In the genomic region with DNA sequence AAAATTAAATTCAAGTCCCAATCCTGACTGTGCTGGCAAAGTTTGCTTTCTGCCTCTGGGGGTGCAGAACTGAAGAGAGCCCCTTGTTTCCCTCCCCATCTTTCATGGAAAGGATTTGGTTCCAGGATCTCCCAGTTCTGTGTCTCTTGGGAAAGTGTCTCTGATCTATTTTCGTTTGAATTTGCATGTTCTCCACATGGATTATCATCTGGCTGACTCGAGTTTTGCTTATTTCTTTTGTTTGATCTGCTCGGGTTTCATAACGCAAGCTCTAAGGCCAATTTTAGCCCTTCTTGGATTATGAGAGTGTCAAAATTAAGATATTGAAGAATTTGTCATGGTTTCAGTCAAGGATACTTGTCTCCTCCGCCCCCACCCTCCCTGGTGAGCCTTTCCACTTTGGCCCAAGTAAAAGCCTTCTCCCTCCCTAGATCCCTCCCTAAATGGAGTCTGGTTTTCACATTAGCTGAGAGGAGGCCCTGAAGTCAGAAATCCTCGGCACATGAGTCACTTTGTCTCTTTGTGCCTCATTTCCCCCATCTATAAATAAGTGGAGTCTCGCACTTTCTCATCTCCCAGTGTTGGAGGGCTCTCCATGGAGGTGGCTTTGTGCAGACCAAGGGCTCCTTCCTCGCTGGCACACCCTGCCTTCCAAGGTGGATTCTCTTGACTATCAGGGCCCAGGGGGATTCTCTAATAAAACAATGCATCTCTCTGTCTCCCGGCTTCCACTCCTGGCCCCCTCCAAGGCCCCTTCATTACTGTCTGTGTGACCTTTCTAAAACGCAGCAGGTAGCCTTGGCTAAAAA, we compare ENCODE assay signal across 17 cellular contexts. TPM values are rescaled to one million over a fixed set of nuclear protein-coding genes. Genes with fewer than 3 reads are reported as not detected.
DNase-seq lines count a peak whose midpoint lies in the region; ATAC-seq and TF ChIP-seq lines count a peak whose summit lies in the region.
"Had no signal": no experiment of that assay in that cellular context is flagged by ENCODE, and none has a peak within 500 bp of the region (broad histone marks: within the 10 kb centered on the region; RNA-seq: fewer than 3 reads in every experiment).

No MANE protein-coding gene starts in this region.

- WGBS in right cardiac atrium: 51% methylated on average over 10 of the region's 10 CpGs

- H3K36me3 ChIP-seq in ACC112 (ENCODE audit: insufficient read depth, low read length) (no peaks in the 10 kb centered on the region), GM23338 (ENCODE audit: insufficient read depth) (no peaks in the 10 kb centered on the region)
- H3K36me3 ChIP-seq: ovary had no signal

- DNase-seq in GM23338 (ENCODE audit: low spot score): no peak
- peak; percentile 10 for DNase-seq in amniotic epithelial cell (ENCODE audit: low read depth)
- DNase-seq in right cardiac atrium: no peak
- no peak for DNase-seq in GM19238 (ENCODE audit: insufficient read length, low spot score)
- no peak for DNase-seq in NCI-H524 treated with DMSO at 0.1 percent for 48 hours (lab: John Stamatoyannopoulos, UW)
- no peak for DNase-seq in activated CD8-positive, alpha-beta T cell treated with anti-CD3 and anti-CD28 coated beads, Interleukin-2, amount 10 ng/mL, durations not matched to agents 7 days and 5 days
- DNase-seq: activated CD4-positive, alpha-beta T cell treated with anti-CD3 and anti-CD28 coated beads, Interleukin-2, amount 10 ng/mL, durations not matched to agents 7 days and 5 days; amniotic stem cell; DMS 273 treated with DMSO at 0.1 percent for 48 hours; NCI-H1417; NCI-H345; ovary; stimulated activated CD4-positive, alpha-beta T cell treated with anti-CD3 and anti-CD28 coated beads, Interleukin-15, amount 100 ng/mL, for 24 hours had no signal

- no peak for ATAC-seq in GM23338
- peak; percentile 31 to 61 for ATAC-seq in right cardiac atrium
- no peak for ATAC-seq in HG03354 (IDR thresholded peaks at IDR 0.05; ENCODE audit: poor library complexity, severe bottlenecking, unreplicated experiment)
- no peak for ATAC-seq in activated CD8-positive, alpha-beta T cell treated with anti-CD3 and anti-CD28 coated beads, Interleukin-2, amount 10 ng/mL, durations not matched to agents 7 days and 5 days

- no peak overlapping the region for H3K4me2 ChIP-seq in GM23338

- no peaks in the 10 kb centered on the region for H4K20me1 ChIP-seq in GM23338 (replicated peaks; ENCODE audit: insufficient read depth)

- H3K9me3 ChIP-seq in right cardiac atrium (ENCODE audit: control insufficient read depth, low read length): no peaks in the 10 kb centered on the region
- H3K9me3 ChIP-seq: ovary had no signal

- H3K27ac ChIP-seq in ACC112 (ENCODE audit: low read depth, low read length) (peak overlapping the region; percentile 40; the same call in 1 of the 2 replicates), GM23338 (ENCODE audit: low read depth) (no peak overlapping the region), right cardiac atrium (ENCODE audit: low read length) (no peak overlapping the region)
- H3K27ac ChIP-seq: ovary had no signal

- no peak for TF ChIP-seq CTCF in GM23338 (conservative IDR thresholded peaks at IDR 0.05; ENCODE audit: low read depth in 2 of 2)

- no peaks in the 10 kb centered on the region for H3K27me3 ChIP-seq in ACC112 (ENCODE audit: insufficient read depth, low read length)
- no peaks in the 10 kb centered on the region for H3K27me3 ChIP-seq in GM23338 (ENCODE audit: insufficient read depth)
- H3K27me3 ChIP-seq in right cardiac atrium (ENCODE audit: control insufficient read depth, insufficient read depth): no peaks in the 10 kb centered on the region
- H3K27me3 ChIP-seq: ovary had no signal

- peaks cover 49% of the 10 kb centered on the region for H3K4me1 ChIP-seq in ACC112 (ENCODE audit: control insufficient read depth, insufficient read depth, low read length, unreplicated experiment)
- H3K4me1 ChIP-seq in GM23338 (ENCODE audit: insufficient read depth): no peaks in the 10 kb centered on the region
- peaks cover 7% of the 10 kb centered on the region for H3K4me1 ChIP-seq in right cardiac atrium (ENCODE audit: control insufficient read depth, insufficient read depth, low read length)

- POLR2A ChIA-PET in activated CD8-positive, alpha-beta T cell treated with anti-CD3 and anti-CD28 coated beads, Interleukin-2, amount 10 ng/mL, durations not matched to agents 7 days and 5 days (lab: Charles Lee): no interaction called here

- H3K27me3 Mint-ChIP-seq in GM23338 (ENCODE audit: insufficient read depth, low read depth, poor library complexity): peaks cover 4% of the 10 kb centered on the region
- H3K27me3 Mint-ChIP-seq in activated CD8-positive, alpha-beta T cell treated with anti-CD3 and anti-CD28 coated beads, Interleukin-2, amount 10 ng/mL, durations not matched to agents 7 days and 5 days (ENCODE audit: low read depth): peaks cover 22% of the 10 kb centered on the region

- H3F3A ChIP-seq in GM23338 (replicated peaks; ENCODE audit: low read depth): no peaks in the 10 kb centered on the region

- no peaks in the 10 kb centered on the region for H3K4me1 Mint-ChIP-seq in GM23338
- peaks cover 43% of the 10 kb centered on the region for H3K4me1 Mint-ChIP-seq in activated CD8-positive, alpha-beta T cell treated with anti-CD3 and anti-CD28 coated beads, Interleukin-2, amount 10 ng/mL, durations not matched to agents 7 days and 5 days (ENCODE audit: low read depth)
- H3K4me1 Mint-ChIP-seq: mesothelial cell of epicardium had no signal

- no peak overlapping the region; the same call in 1 of the 2 replicates for H3K4me3 ChIP-seq in ACC112 (ENCODE audit: low read depth, low read length)
- no peak overlapping the region for H3K4me3 ChIP-seq in GM23338
- no peak overlapping the region for H3K4me3 ChIP-seq in right cardiac atrium (ENCODE audit: low read length)
- H3K4me3 ChIP-seq: ovary had no signal

- no peaks in the 10 kb centered on the region for H3K9me2 ChIP-seq in GM23338 (ENCODE audit: insufficient read depth)

- H3K36me3 Mint-ChIP-seq in GM23338 (ENCODE audit: low read depth): no peaks in the 10 kb centered on the region
- H3K36me3 Mint-ChIP-seq in activated CD8-positive, alpha-beta T cell treated with anti-CD3 and anti-CD28 coated beads, Interleukin-2, amount 10 ng/mL, durations not matched to agents 7 days and 5 days (ENCODE audit: low read depth): peaks cover 21% of the 10 kb centered on the region
- H3K36me3 Mint-ChIP-seq: mesothelial cell of epicardium had no signal

- intact Hi-C loops in right cardiac atrium (cut with DNase I): no loop called here

- H3K27ac Mint-ChIP-seq in GM23338: no peak overlapping the region
- H3K27ac Mint-ChIP-seq in activated CD8-positive, alpha-beta T cell treated with anti-CD3 and anti-CD28 coated beads, Interleukin-2, amount 10 ng/mL, durations not matched to agents 7 days and 5 days: no peak overlapping the region
- H3K27ac Mint-ChIP-seq: activated CD4-positive, alpha-beta T cell treated with anti-CD3 and anti-CD28 coated beads, Interleukin-2, amount 10 ng/mL, durations not matched to agents 7 days and 5 days; mesothelial cell of epicardium; T-helper 2 cell treated with Interferon-gamma antibody and Interleukin-4, amounts not matched to agents 5 μg/mL and 100 μg/mL, for 36 hours had no signal

- H3K4me3 Mint-ChIP-seq in GM23338: no peak overlapping the region
- no peak overlapping the region for H3K4me3 Mint-ChIP-seq in activated CD8-positive, alpha-beta T cell treated with anti-CD3 and anti-CD28 coated beads, Interleukin-2, amount 10 ng/mL, durations not matched to agents 7 days and 5 days
- H3K4me3 Mint-ChIP-seq: activated CD4-positive, alpha-beta T cell treated with anti-CD3 and anti-CD28 coated beads, Interleukin-2, amount 10 ng/mL, durations not matched to agents 7 days and 5 days; mesothelial cell of epicardium; T-helper 2 cell treated with Interferon-gamma antibody and Interleukin-4, amounts not matched to agents 5 μg/mL and 100 μg/mL, for 36 hours had no signal

- CTCF ChIA-PET in activated CD8-positive, alpha-beta T cell treated with anti-CD3 and anti-CD28 coated beads, Interleukin-2, amount 10 ng/mL, durations not matched to agents 7 days and 5 days (lab: Charles Lee): interaction anchor here (1.8 to 3.6 kb wide), 2 partner anchors 113 to 114 kb away, joined by 5 to 13 read pairs; no protein-coding TSS in a partner anchor

- H3K79me2 ChIP-seq in ACC112 (ENCODE audit: control insufficient read depth, insufficient read depth, low read length, unreplicated experiment) (no peaks in the 10 kb centered on the region), GM23338 (replicated peaks; ENCODE audit: insufficient read depth) (no peaks in the 10 kb centered on the region)

- H2AFZ ChIP-seq in ACC112 (ENCODE audit: low read length, unreplicated experiment) (peak overlapping the region; percentile 95), GM23338 (peak overlapping the region; percentile 6; the same call in 1 of the 2 replicates)

- no peaks in the 10 kb centered on the region for H3K9me3 Mint-ChIP-seq in GM23338
- peaks cover 3% of the 10 kb centered on the region for H3K9me3 Mint-ChIP-seq in activated CD8-positive, alpha-beta T cell treated with anti-CD3 and anti-CD28 coated beads, Interleukin-2, amount 10 ng/mL, durations not matched to agents 7 days and 5 days (ENCODE audit: insufficient read depth)
- H3K9me3 Mint-ChIP-seq: mesothelial cell of epicardium had no signal

TF ChIP-seq in GM23338, 12 proteins besides CTCF, POLR2A, EP300 and RAD21:
- TF ChIP-seq EZH2phosphoT487 (IDR thresholded peaks at IDR 0.05; ENCODE audit: unreplicated experiment): no peak
- TF ChIP-seq, protein P1, sequence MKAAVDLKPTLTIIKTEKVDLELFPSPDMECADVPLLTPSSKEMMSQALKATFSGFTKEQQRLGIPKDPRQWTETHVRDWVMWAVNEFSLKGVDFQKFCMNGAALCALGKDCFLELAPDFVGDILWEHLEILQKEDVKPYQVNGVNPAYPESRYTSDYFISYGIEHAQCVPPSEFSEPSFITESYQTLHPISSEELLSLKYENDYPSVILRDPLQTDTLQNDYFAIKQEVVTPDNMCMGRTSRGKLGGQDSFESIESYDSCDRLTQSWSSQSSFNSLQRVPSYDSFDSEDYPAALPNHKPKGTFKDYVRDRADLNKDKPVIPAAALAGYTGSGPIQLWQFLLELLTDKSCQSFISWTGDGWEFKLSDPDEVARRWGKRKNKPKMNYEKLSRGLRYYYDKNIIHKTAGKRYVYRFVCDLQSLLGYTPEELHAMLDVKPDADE (IDR thresholded peaks at IDR 0.05): no peak
- TF ChIP-seq CREB1 (CRISPR knock-in tag; IDR thresholded peaks at IDR 0.05; ENCODE audit: low read depth): no peak

RNA-seq across cellular contexts. Expression of a gene that starts 17.3 kb away (rescaled TPM):
- 1.3 and 1.4 TPM in 2 replicates for total RNA-seq in GM23338 (2014; rRNA removed; shearing (Covaris generic))
- 0.42 and 0.44 TPM in 2 replicates for polyA plus RNA-seq in GM23338 (2016; fragmentation: Nextera tagmentation; extraction: Ambion mirVana)
- total RNA-seq in right cardiac atrium: 1 to 10 TPM; 5.0 to 9.2 (median 7.9) TPM
- 2.4 TPM for polyA plus RNA-seq in right cardiac atrium
- total RNA-seq in activated CD8-positive, alpha-beta T cell treated with anti-CD3 and anti-CD28 coated beads, Interleukin-2, amount 10 ng/mL, durations not matched to agents 7 days and 5 days: 1 to 10 TPM; 2.2 to 2.3 TPM

Comparison
In these comparisons a context has a peak if more than half of its experiments do, and no peak if none do; other contexts are left out.
1. ATAC-seq: peak in right cardiac atrium (2 of 2); none in GM23338 (single experiment), HG03354 (single experiment) and activated CD8-positive, alpha-beta T cell treated with anti-CD3 and anti-CD28 coated beads, Interleukin-2, amount 10 ng/mL, durations not matched to agents 7 days and 5 days (single experiment).